In genomic region chr6:170480045-170480714, GRCh38 we compare ENCODE assay signal across 12 cellular contexts.
A peak's percentile ranks its signal among the peaks of the same experiment; 100 is the strongest.
DNase-seq lines count a peak whose midpoint lies in the region; ATAC-seq and TF ChIP-seq lines count a peak whose summit lies in the region.
"Had no signal": no experiment of that assay in that cellular context is flagged by ENCODE, and none has a peak within 500 bp of the region (broad histone marks: within the 10 kb centered on the region; RNA-seq: fewer than 3 reads in every experiment).

No MANE protein-coding gene starts in this region.

- H4K20me1 ChIP-seq in PC-9 (ENCODE audit: insufficient read depth): no peaks in the 10 kb centered on the region

- H3K36me3 ChIP-seq in adipocyte (ENCODE audit: control insufficient read depth, insufficient read depth, low read length, severe bottlenecking): no peaks in the 10 kb centered on the region
- H3K36me3 ChIP-seq in skeletal muscle tissue (ENCODE audit: control insufficient read depth in 3 of 3, insufficient read depth in 3 of 3, low read length in 3 of 3): no peaks in the 10 kb centered on the region
- no peaks in the 10 kb centered on the region for H3K36me3 ChIP-seq in PC-9 (ENCODE audit: low read depth)

- POLR2A ChIA-PET in PC-9 (lab: Charles Lee; ENCODE audit: unreplicated experiment): no interaction called here

- peak; percentile 13 for DNase-seq in HT1080 (ENCODE audit: low read depth)
- DNase-seq in adipocyte (ENCODE audit: low read depth): peak; percentile 42
- peak in 2 of 3 donors; percentile 61 to 73 for DNase-seq in right cardiac atrium
- DNase-seq in PC-9: no peak
- no peak for DNase-seq in NCI-H2196 (lab: John Stamatoyannopoulos, UW; ENCODE audit: unreplicated experiment)
- no peak for DNase-seq in effector CD8-positive, alpha-beta T cell (lab: John Stamatoyannopoulos, UW)
- DNase-seq: activated CD4-positive, alpha-beta memory T cell treated with anti-CD3 and anti-CD28 coated beads, Interleukin-2, amount 10 ng/mL, durations not matched to agents 7 days and 5 days; foreskin melanocyte; MM.1S; naive thymus-derived CD4-positive, alpha-beta T cell; SHP77 had no signal

- intact Hi-C loops in right cardiac atrium (cut with DNase I) (no loop called here), PC-9 (cut with micrococcal nuclease; ENCODE audit: unreplicated experiment) (no loop called here)

- no peak overlapping the region for H2AFZ ChIP-seq in PC-9

- H3K9me2 ChIP-seq in PC-9 (ENCODE audit: insufficient read depth): no peaks in the 10 kb centered on the region

- ATAC-seq in right cardiac atrium: peak; percentile 69 to 85
- ATAC-seq: naive thymus-derived CD4-positive, alpha-beta T cell had no signal

- H3K9me3 ChIP-seq in adipocyte (ENCODE audit: control insufficient read depth, low read length): peaks cover 22% of the 10 kb centered on the region
- H3K9me3 ChIP-seq in right cardiac atrium (ENCODE audit: control insufficient read depth, low read length): no peaks in the 10 kb centered on the region
- no peaks in the 10 kb centered on the region for H3K9me3 ChIP-seq in skeletal muscle tissue (ENCODE audit: control insufficient read depth in 3 of 3, low read length in 3 of 3)
- 0 out of 2 replicates have a peak, but pooled peaks cover 6% of the 10 kb centered on the region for H3K9me3 ChIP-seq in PC-9 (ENCODE audit: insufficient read depth, low read depth)

- WGBS in right cardiac atrium: 25% methylated on average over 6 of the region's 6 CpGs

- no peaks in the 10 kb centered on the region for H3F3A ChIP-seq in PC-9 (ENCODE audit: insufficient read depth, low read depth)

- no peak overlapping the region for H3K4me3 ChIP-seq in adipocyte (ENCODE audit: low read length)
- no peak overlapping the region for H3K4me3 ChIP-seq in right cardiac atrium (ENCODE audit: low read length)
- H3K4me3 ChIP-seq in skeletal muscle tissue (ENCODE audit: low read length in 3 of 3): no peak overlapping the region
- no peak overlapping the region for H3K4me3 ChIP-seq in PC-9

- no peaks in the 10 kb centered on the region for H3K79me2 ChIP-seq in PC-9 (ENCODE audit: low read depth)

- CTCF ChIA-PET in PC-9 (lab: Charles Lee): no interaction called here

- no peak overlapping the region for H3K4me2 ChIP-seq in PC-9

- TF ChIP-seq CTCF in PC-9 (conservative IDR thresholded peaks at IDR 0.05): no peak

- H3K27me3 ChIP-seq in adipocyte (replicated peaks; ENCODE audit: control insufficient read depth, insufficient read depth, low read length) (peaks cover 4% of the 10 kb centered on the region), right cardiac atrium (ENCODE audit: control insufficient read depth, insufficient read depth) (no peaks in the 10 kb centered on the region), skeletal muscle tissue (ENCODE audit: control insufficient read depth in 3 of 3, insufficient read depth in 3 of 3, low read length in 3 of 3) (no peaks in the 10 kb centered on the region), PC-9 (ENCODE audit: insufficient read depth, low read depth) (peaks cover 94% of the 10 kb centered on the region)

- no TSS peak for BruUV-seq in PC-9 (replicated peaks; lab: Mats Ljungman, UMichigan)

- no peak overlapping the region for H3K9ac ChIP-seq in adipocyte (ENCODE audit: low read length)
- peak overlapping the region in 2 of 3 donors; percentile 33 to 35 for H3K9ac ChIP-seq in skeletal muscle tissue (ENCODE audit: low read depth in 1 of 3, low read length in 3 of 3)

- peaks cover 3% of the 10 kb centered on the region for H3K4me1 ChIP-seq in adipocyte (ENCODE audit: control insufficient read depth, insufficient read depth, low read length)
- no peaks in the 10 kb centered on the region for H3K4me1 ChIP-seq in right cardiac atrium (ENCODE audit: control insufficient read depth, insufficient read depth, low read length)
- peaks cover 4 to 8% (median 7%) of the 10 kb centered on the region in 3 donors for H3K4me1 ChIP-seq in skeletal muscle tissue (ENCODE audit: control insufficient read depth in 3 of 3, insufficient read depth in 3 of 3, low read length in 3 of 3)
- H3K4me1 ChIP-seq in PC-9 (replicated peaks; ENCODE audit: insufficient read depth): no peaks in the 10 kb centered on the region

- H3K27ac ChIP-seq in right cardiac atrium (ENCODE audit: low read length) (peak overlapping the region; percentile 31), skeletal muscle tissue (ENCODE audit: low read depth, low read length) (no peak overlapping the region), PC-9 (no peak overlapping the region)

Comparison
In these comparisons a context has a peak if more than half of its experiments do, and no peak if none do; other contexts are left out.
1. DNase-seq: peak in HT1080 (single experiment), adipocyte (single experiment) and right cardiac atrium (2 of 3); none in PC-9 (0 of 2), NCI-H2196 (single experiment) and effector CD8-positive, alpha-beta T cell (single experiment).